ENCODE assay signal across 7 cellular contexts in the genomic region with DNA sequence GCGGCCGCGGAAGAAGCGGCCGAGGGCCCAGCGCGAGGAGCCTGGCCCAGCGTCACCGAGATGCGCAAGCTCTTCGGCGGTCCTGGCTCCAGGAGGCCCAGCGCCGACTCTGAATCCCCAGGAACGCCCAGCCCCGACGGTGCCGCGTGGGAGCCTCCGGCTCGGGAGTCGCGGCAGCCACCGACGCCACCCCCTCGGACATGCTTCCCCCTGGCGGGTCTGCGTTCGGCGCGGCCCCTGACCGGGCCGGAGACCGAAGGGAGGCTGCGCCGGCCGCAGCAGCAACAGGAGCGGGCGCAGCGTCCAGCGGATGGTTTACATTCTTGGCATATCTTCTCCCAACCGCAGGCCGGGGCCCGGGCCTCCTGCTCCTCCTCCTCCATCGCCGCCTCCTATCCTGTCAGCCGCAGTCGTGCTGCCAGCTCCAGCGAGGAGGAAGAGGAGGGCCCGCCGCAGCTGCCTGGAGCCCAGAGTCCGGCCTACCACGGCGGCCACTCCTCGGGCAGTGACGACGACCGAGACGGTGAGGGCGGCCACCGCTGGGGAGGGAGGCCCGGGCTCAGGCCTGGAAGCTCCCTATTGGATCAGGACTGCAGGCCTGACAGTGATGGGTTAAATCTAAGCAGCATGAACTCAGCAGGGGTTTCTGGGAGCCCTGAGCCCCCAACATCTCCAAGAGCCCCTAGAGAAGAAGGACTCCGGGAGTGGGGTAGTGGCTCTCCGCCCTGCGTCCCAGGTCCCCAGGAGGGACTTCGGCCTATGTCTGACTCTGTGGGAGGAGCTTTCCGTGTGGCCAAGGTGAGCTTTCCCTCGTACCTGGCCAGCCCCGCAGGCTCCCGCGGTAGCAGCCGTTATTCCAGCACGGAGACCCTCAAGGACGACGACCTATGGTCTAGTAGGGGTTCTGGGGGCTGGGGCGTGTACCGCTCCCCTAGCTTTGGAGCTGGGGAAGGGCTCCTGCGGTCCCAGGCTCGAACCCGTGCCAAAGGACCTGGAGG. TPM values are rescaled to one million over a fixed set of nuclear protein-coding genes. Genes with fewer than 3 reads are reported as not detected.
DNase-seq lines count a peak whose midpoint lies in the region; ATAC-seq and TF ChIP-seq lines count a peak whose summit lies in the region.

No MANE protein-coding gene starts in this region.

- H3K4me3 Mint-ChIP-seq in endothelial cell (ENCODE audit: unreplicated experiment) = peak overlapping the region; percentile 74

- peak overlapping the region; percentile 67 to 94 (median 82) for H3K27ac ChIP-seq in Peyer's patch
- peak overlapping the region; percentile 98 for H3K27ac ChIP-seq in mesodermal cell (ENCODE audit: low read depth, low read length, severe bottlenecking)
- H3K27ac ChIP-seq in urinary bladder (ENCODE audit: low read depth) = peak overlapping the region; percentile 82

- TF ChIP-seq CTCF in GM20000 (IDR thresholded peaks at IDR 0.05; ENCODE audit: extremely low read depth, missing control alignments) = no peak
- TF ChIP-seq CTCF in Peyer's patch (IDR thresholded peaks at IDR 0.05) = no peak
- TF ChIP-seq CTCF in endothelial cell (IDR thresholded peaks at IDR 0.05; ENCODE audit: unreplicated experiment) = no peak

- WGBS in mesodermal cell (ENCODE audit: insufficient coverage in 2 of 2), 2 experiments = 6 to 8% methylated on average over 61 to 68 of the region's 80 CpGs
- WGBS in urinary bladder = 4% methylated on average over 80 of the region's 80 CpGs

- TF ChIP-seq POLR2A in Peyer's patch (IDR thresholded peaks at IDR 0.05) = peak in 1 of 2 donors; percentile 41

- DNase-seq in GM20000 (ENCODE audit: low spot score) (peak; percentile 44), Peyer's patch (peak in 2 of 3 donors; percentile 73 to 83), endothelial cell (ENCODE audit: low spot score) (peak; percentile 81)

- peak overlapping the region; percentile 18 for H3K27ac Mint-ChIP-seq in endothelial cell (ENCODE audit: unreplicated experiment)

- H3K4me1 Mint-ChIP-seq in endothelial cell (ENCODE audit: unreplicated experiment) = peaks cover 39% of the 10 kb centered on the region

- peaks cover 0 to 7% of the 10 kb centered on the region in 2 donors for H3K27me3 ChIP-seq in Peyer's patch

- H3K4me1 ChIP-seq in Peyer's patch (peaks cover 0 to 54% (median 9%) of the 10 kb centered on the region in 4 donors), mesodermal cell (ENCODE audit: control insufficient read depth, insufficient read depth, low read length, poor library complexity, severe bottlenecking) (peaks cover 56% of the 10 kb centered on the region), urinary bladder (ENCODE audit: insufficient read depth) (peaks cover 2% of the 10 kb centered on the region)

- H3K4me3 ChIP-seq in Peyer's patch (peak overlapping the region; percentile 47 to 69 (median 64)), mesodermal cell (ENCODE audit: extremely low read depth, insufficient read depth, low read length, poor library complexity, severe bottlenecking) (peak overlapping the region; percentile 88), urinary bladder (ENCODE audit: low read depth, low read length) (peak overlapping the region; percentile 70)

- H3K9me3 ChIP-seq in Peyer's patch = no peaks in the 10 kb centered on the region
- H3K9me3 ChIP-seq in mesodermal cell (ENCODE audit: control insufficient read depth, low read length) = no peaks in the 10 kb centered on the region

- peaks cover 10% of the 10 kb centered on the region for H3K36me3 Mint-ChIP-seq in endothelial cell (ENCODE audit: low read depth, unreplicated experiment)

- ATAC-seq in HG03342 (IDR thresholded peaks at IDR 0.05; ENCODE audit: unreplicated experiment) (no peak), GM21576 (IDR thresholded peaks at IDR 0.05; ENCODE audit: unreplicated experiment) (no peak)

- peaks cover 12% of the 10 kb centered on the region for H3K27me3 Mint-ChIP-seq in endothelial cell (ENCODE audit: unreplicated experiment)

- no peaks in the 10 kb centered on the region for H3K36me3 ChIP-seq in Peyer's patch
- H3K36me3 ChIP-seq in mesodermal cell (ENCODE audit: control insufficient read depth, insufficient read depth, low read length) = peaks cover 28% of the 10 kb centered on the region
- no peaks in the 10 kb centered on the region for H3K36me3 ChIP-seq in urinary bladder (ENCODE audit: insufficient read depth)

- no peaks in the 10 kb centered on the region for H3K9me3 Mint-ChIP-seq in endothelial cell (ENCODE audit: unreplicated experiment)

RNA-seq across cellular contexts. Expression of gene ARHGEF17, which starts 1.2 kb away (rescaled TPM):
- 10 to 100 TPM in 3 of 4 donors, 1 to 10 TPM in 1; 3.2 to 33.8 (median 17.4) TPM for total RNA-seq in Peyer's patch
- total RNA-seq in endothelial cell (ENCODE audit: unreplicated experiment) = 93.3 TPM
- 83.9 TPM for polyA plus RNA-seq in mesodermal cell (2013, experiment 1 of 2)
- polyA plus RNA-seq in mesodermal cell (2013, experiment 2 of 2) = 71.8 TPM
- total RNA-seq in urinary bladder = 30.7 TPM
- polyA plus RNA-seq in urinary bladder = 69.8 TPM

RNA-seq across cellular contexts. Expression of gene P2RY6, which starts 37.1 kb away (rescaled TPM):
- 1 to 10 TPM in 3 of 4 donors, not detected in 1; 1.5 to 6.6 (median 2.3) TPM for total RNA-seq in Peyer's patch
- 0.74 TPM for total RNA-seq in endothelial cell (ENCODE audit: unreplicated experiment)
- polyA plus RNA-seq in mesodermal cell (2013, experiment 1 of 2) = 2.8 TPM
- 3.0 TPM for polyA plus RNA-seq in mesodermal cell (2013, experiment 2 of 2)
- total RNA-seq in urinary bladder = 0.90 TPM
- 2.6 TPM for polyA plus RNA-seq in urinary bladder
